Comparison of ENCODE assay signal across 8 cellular contexts in the genomic region with DNA sequence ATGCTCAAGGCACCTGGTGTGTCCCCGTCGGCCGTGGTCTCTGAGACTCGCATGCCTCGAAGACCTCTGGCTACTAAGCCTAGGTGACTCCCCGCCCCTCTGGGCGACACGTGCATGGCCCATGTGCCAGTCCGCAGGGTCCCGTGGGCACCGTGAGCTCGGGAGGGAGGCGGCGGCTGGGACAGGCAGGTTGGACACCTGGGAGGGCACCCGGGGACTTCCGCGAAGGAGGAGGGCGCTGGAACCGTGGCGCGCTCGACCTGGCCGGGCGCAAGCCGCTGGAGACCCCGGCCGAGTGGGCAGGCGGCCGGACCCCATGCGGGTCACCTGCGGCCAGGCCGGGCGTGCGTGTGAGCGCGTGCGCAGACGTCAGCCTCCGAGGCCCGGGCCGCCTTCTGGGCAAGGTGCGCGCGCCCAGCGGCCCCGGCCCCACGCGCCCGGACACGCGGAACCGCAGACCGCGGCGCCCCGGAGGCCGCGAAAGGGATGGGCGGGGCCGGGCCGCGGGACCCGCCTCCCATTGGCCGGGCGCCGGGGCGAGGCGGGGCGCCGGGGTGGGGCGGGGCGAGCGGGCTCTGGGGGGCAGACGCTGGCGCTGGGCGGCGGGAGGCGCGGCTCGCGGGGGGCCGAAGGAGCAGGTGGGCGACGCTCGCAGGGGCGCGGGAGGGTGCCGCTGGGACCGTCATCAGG. TPM values are rescaled to one million over a fixed set of nuclear protein-coding genes. Genes with fewer than 3 reads are reported as not detected.
DNase-seq lines count a peak whose midpoint lies in the region; ATAC-seq lines count a peak whose summit lies in the region.

No MANE protein-coding gene starts in this region.

- no peaks in the 10 kb centered on the region for H3K36me3 ChIP-seq in MG63

- peak; percentile 64 for ATAC-seq in GM18867 (IDR thresholded peaks at IDR 0.05; ENCODE audit: unreplicated experiment)
- ATAC-seq in effector memory CD8-positive, alpha-beta T cell (replicated peaks) = peak; percentile 85
- ATAC-seq in HG03354 (IDR thresholded peaks at IDR 0.05; ENCODE audit: poor library complexity, severe bottlenecking, unreplicated experiment) = no peak
- no peak for ATAC-seq in GM21786 (IDR thresholded peaks at IDR 0.05; ENCODE audit: unreplicated experiment)

- peak; percentile 32 for DNase-seq in MG63
- peak; percentile 11 to 51 for DNase-seq in activated CD8-positive, alpha-beta memory T cell treated with anti-CD3 and anti-CD28 coated beads for 1 hour (ENCODE audit: extremely low read depth in 1 of 2, low read depth in 1 of 2)
- DNase-seq in effector memory CD8-positive, alpha-beta T cell = peak; percentile 53 to 71 (median 60)
- DNase-seq in mesenteric fat pad (ENCODE audit: low spot score) = peak; percentile 93
- DNase-seq in stimulated activated CD8-positive, alpha-beta memory T cell treated with anti-CD3 and anti-CD28 coated beads, Interleukin-12 subunit alpha, Interleukin-12 subunit beta, amount 100 ng/mL, for 4 hours (ENCODE audit: low read depth) = peak; percentile 62

- H3K27ac Mint-ChIP-seq in effector memory CD8-positive, alpha-beta T cell = no peak overlapping the region

- peak overlapping the region; percentile 68 to 71 for H3K4me3 Mint-ChIP-seq in effector memory CD8-positive, alpha-beta T cell

- H3K9me3 ChIP-seq in MG63 = no peaks in the 10 kb centered on the region

- H3K4me1 Mint-ChIP-seq in effector memory CD8-positive, alpha-beta T cell (ENCODE audit: low read depth in 2 of 2) = peaks cover 9 to 13% of the 10 kb centered on the region in 2 donors

- H3K4me3 ChIP-seq in MG63 = peak overlapping the region; percentile 41

- H3K36me3 Mint-ChIP-seq in effector memory CD8-positive, alpha-beta T cell (ENCODE audit: insufficient read depth) = no peaks in the 10 kb centered on the region

- no peaks in the 10 kb centered on the region for H3K9me3 Mint-ChIP-seq in effector memory CD8-positive, alpha-beta T cell

- H3K27me3 ChIP-seq in MG63 = no peaks in the 10 kb centered on the region

- H3K27me3 Mint-ChIP-seq in effector memory CD8-positive, alpha-beta T cell = peaks cover 34 to 40% of the 10 kb centered on the region in 2 donors

RNA-seq across cellular contexts. Expression of a gene that starts 0.6 kb away (rescaled TPM):
- total RNA-seq in MG63 (2014; rRNA removed; shearing (Covaris generic); ENCODE audit: low replicate concordance) = 0.56 TPM in 1 of 2 replicates, not detected in the other
- 1.6 TPM for total RNA-seq in mesenteric fat pad

Comparison
In these comparisons a context has a peak if more than half of its experiments do, and no peak if none do; other contexts are left out.
1. ATAC-seq: peak in GM18867 (single experiment) and effector memory CD8-positive, alpha-beta T cell (single experiment); none in HG03354 (single experiment) and GM21786 (single experiment).
2. DNase-seq: peak in every context shown above with its lines; median percentile 93 in mesenteric fat pad; 62 in stimulated activated CD8-positive, alpha-beta memory T cell treated with anti-CD3 and anti-CD28 coated beads, Interleukin-12 subunit alpha, Interleukin-12 subunit beta, amount 100 ng/mL, for 4 hours; 60 in effector memory CD8-positive, alpha-beta T cell; 32 in MG63; 31 in activated CD8-positive, alpha-beta memory T cell treated with anti-CD3 and anti-CD28 coated beads for 1 hour.